19 cellular contexts compared by ENCODE assay signal in genomic region chr2:195456765-195457164, GRCh38.
DNase-seq lines count a peak whose midpoint lies in the region; ATAC-seq, FAIRE-seq and TF ChIP-seq lines count a peak whose summit lies in the region.
"Had no signal": no experiment of that assay in that cellular context is flagged by ENCODE, and none has a peak within 500 bp of the region (broad histone marks: within the 10 kb centered on the region; RNA-seq: fewer than 3 reads in every experiment).

No MANE protein-coding gene starts in this region.

- H3K9me1 ChIP-seq in K562 (ENCODE audit: control insufficient read depth, insufficient read depth, low read length), result no peaks in the 10 kb centered on the region

- intact Hi-C loops in K562 (cut with micrococcal nuclease), result no loop called here

- DNase-seq in NCI-H1436 (lab: John Stamatoyannopoulos, UW) (peak; percentile 64), NCI-H1436 treated with DMSO at 0.1 percent for 48 hours (lab: John Stamatoyannopoulos, UW) (no peak), BE2C (peak; percentile 50), NCI-H1105 treated with DMSO at 0.1 percent for 48 hours (lab: John Stamatoyannopoulos, UW) (peak; percentile 82), K562 (ENCODE audit: extremely low read depth in 1 of 4, low spot score in 3 of 4) (no peak), NCI-H2107 (lab: John Stamatoyannopoulos, UW) (no peak)
- DNase-seq: AML-193; CD4-positive, alpha-beta memory T cell; DMS153; DMS79; GF-D8; HCEC 1CT had no signal

- no peak for FAIRE-seq in K562 (lab: Jason Lieb, UNC)
- FAIRE-seq: A549, H54 had no signal

- no peak overlapping the region for H3K4me2 ChIP-seq in K562 (ENCODE audit: insufficient read depth, low read length)
- H3K4me2 ChIP-seq: A549, BLaER1, GM23338 had no signal

- no peaks in the 10 kb centered on the region for H3K79me2 ChIP-seq in K562 (ENCODE audit: control insufficient read depth, insufficient read depth, low read length)

- POLR2A ChIA-PET in K562 (lab: Yijun Ruan, JAX), result no interaction called here

- no peak for TF ChIP-seq EP300 in K562 (IDR thresholded peaks at IDR 0.05; ENCODE audit: low read length)

- ATAC-seq in K562 (no peak), HG03432 (IDR thresholded peaks at IDR 0.05; ENCODE audit: unreplicated experiment) (no peak)
- ATAC-seq: A549, GM23338 had no signal

- no peaks in the 10 kb centered on the region for H3K9me3 ChIP-seq in BE2C
- H3K9me3 ChIP-seq in K562 (replicated peaks; ENCODE audit: control insufficient read depth, insufficient read depth, low read depth, low read length), result no peaks in the 10 kb centered on the region
- H3K9me3 ChIP-seq: A549, BLaER1 had no signal

- TF ChIP-seq RAD21 in K562 (CRISPR knock-in tag; conservative IDR thresholded peaks at IDR 0.05 in 1 of 2, IDR thresholded peaks at IDR 0.05 in 1 of 2), result no peak

- H3K9ac ChIP-seq in K562 (ENCODE audit: insufficient read depth in 1 of 2, low read depth in 2 of 2, low read length in 2 of 2), result no peak overlapping the region
- H3K9ac ChIP-seq: BLaER1 had no signal

- CTCF ChIA-PET in K562 (lab: Yijun Ruan, JAX; ENCODE audit: low intra/inter-chr PET ratio), result no interaction called here

- peak overlapping the region; percentile 24; the same call in 1 of the 2 replicates for H2AFZ ChIP-seq in K562 (ENCODE audit: low read depth, low read length)
- H2AFZ ChIP-seq: GM23338 had no signal

- no TSS peak for BruUV-seq in K562 (replicated peaks; lab: Mats Ljungman, UMichigan)

- H3K36me3 ChIP-seq in BE2C, result no peaks in the 10 kb centered on the region
- no peaks in the 10 kb centered on the region for H3K36me3 ChIP-seq in K562 (ENCODE audit: control insufficient read depth, insufficient read depth, low read length)
- H3K36me3 ChIP-seq: BLaER1 had no signal

- TF ChIP-seq CTCF in BE2C (IDR thresholded peaks at IDR 0.05; ENCODE audit: low read depth, low read length) (no peak), K562 (IDR thresholded peaks at IDR 0.05 in 2 of 3, conservative IDR thresholded peaks at IDR 0.05 in 1 of 3; ENCODE audit: insufficient read depth in 2 of 3, low read depth in 1 of 3, low read length in 3 of 3) (no peak)

- H3K4me3 ChIP-seq in BE2C (ENCODE audit: low read depth, low read length), result no peak overlapping the region
- no peak overlapping the region for H3K4me3 ChIP-seq in K562
- H3K4me3 ChIP-seq: A549, BLaER1, GM23338 had no signal

- no peak for TF ChIP-seq POLR2A in K562 (conservative IDR thresholded peaks at IDR 0.05)

- peaks cover 16% of the 10 kb centered on the region for H3K4me1 ChIP-seq in BE2C
- H3K4me1 ChIP-seq in K562 (replicated peaks in 1 of 2; ENCODE audit: control insufficient read depth in 2 of 2, insufficient read depth in 2 of 2, low read length in 2 of 2), result no peaks in the 10 kb centered on the region
- H3K4me1 ChIP-seq: A549, BLaER1 had no signal

- no peaks in the 10 kb centered on the region for H3K27me3 ChIP-seq in BE2C
- no peaks in the 10 kb centered on the region for H3K27me3 ChIP-seq in K562 (ENCODE audit: control insufficient read depth in 2 of 2, insufficient read depth in 2 of 2, low read length in 2 of 2)
- H3K27me3 ChIP-seq: BLaER1 had no signal

- no peaks in the 10 kb centered on the region for H4K20me1 ChIP-seq in K562 (replicated peaks; ENCODE audit: control insufficient read depth, insufficient read depth, low read length)
- H4K20me1 ChIP-seq: BLaER1 had no signal

- in situ Hi-C loops in K562 (cut with MboI), result no loop called here

- no peak overlapping the region for H3K27ac ChIP-seq in K562 (ENCODE audit: extremely low read depth, low read depth, low read length)
- H3K27ac ChIP-seq: 22Rv1, A549, BLaER1, HL-60 had no signal

- 82% methylated on average over 2 of the region's 2 CpGs for WGBS in K562 (ENCODE audit: insufficient coverage, low coverage, missing lambda C conversion rate)

TF ChIP-seq in K562, 482 proteins besides CTCF, POLR2A, EP300 and RAD21:
- no peak for TF ChIP-seq CREB1 (IDR thresholded peaks at IDR 0.05)
- TF ChIP-seq CREB1 (CRISPR knock-in tag; IDR thresholded peaks at IDR 0.05), result no peak
- TF ChIP-seq, protein P1, sequence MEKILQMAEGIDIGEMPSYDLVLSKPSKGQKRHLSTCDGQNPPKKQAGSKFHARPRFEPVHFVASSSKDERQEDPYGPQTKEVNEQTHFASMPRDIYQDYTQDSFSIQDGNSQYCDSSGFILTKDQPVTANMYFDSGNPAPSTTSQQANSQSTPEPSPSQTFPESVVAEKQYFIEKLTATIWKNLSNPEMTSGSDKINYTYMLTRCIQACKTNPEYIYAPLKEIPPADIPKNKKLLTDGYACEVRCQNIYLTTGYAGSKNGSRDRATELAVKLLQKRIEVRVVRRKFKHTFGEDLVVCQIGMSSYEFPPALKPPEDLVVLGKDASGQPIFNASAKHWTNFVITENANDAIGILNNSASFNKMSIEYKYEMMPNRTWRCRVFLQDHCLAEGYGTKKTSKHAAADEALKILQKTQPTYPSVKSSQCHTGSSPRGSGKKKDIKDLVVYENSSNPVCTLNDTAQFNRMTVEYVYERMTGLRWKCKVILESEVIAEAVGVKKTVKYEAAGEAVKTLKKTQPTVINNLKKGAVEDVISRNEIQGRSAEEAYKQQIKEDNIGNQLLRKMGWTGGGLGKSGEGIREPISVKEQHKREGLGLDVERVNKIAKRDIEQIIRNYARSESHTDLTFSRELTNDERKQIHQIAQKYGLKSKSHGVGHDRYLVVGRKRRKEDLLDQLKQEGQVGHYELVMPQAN (IDR thresholded peaks at IDR 0.05; ENCODE audit: borderline replicate concordance), result no peak
- no peak for TF ChIP-seq KAT8 (IDR thresholded peaks at IDR 0.05; ENCODE audit: low read depth)
- no peak for TF ChIP-seq HDGF (IDR thresholded peaks at IDR 0.05)
- TF ChIP-seq CBX3 (IDR thresholded peaks at IDR 0.05; ENCODE audit: borderline replicate concordance in 1 of 2, low read length in 2 of 2), result no peak
- no peak for TF ChIP-seq ZBTB43 (CRISPR knock-in tag; IDR thresholded peaks at IDR 0.05)
- no peak for TF ChIP-seq MCM5 (IDR thresholded peaks at IDR 0.05; ENCODE audit: low read depth)
- no peak for TF ChIP-seq BRF1 (IDR thresholded peaks at IDR 0.05; ENCODE audit: borderline replicate concordance, extremely low read depth, insufficient read length)
- TF ChIP-seq, protein P2, sequence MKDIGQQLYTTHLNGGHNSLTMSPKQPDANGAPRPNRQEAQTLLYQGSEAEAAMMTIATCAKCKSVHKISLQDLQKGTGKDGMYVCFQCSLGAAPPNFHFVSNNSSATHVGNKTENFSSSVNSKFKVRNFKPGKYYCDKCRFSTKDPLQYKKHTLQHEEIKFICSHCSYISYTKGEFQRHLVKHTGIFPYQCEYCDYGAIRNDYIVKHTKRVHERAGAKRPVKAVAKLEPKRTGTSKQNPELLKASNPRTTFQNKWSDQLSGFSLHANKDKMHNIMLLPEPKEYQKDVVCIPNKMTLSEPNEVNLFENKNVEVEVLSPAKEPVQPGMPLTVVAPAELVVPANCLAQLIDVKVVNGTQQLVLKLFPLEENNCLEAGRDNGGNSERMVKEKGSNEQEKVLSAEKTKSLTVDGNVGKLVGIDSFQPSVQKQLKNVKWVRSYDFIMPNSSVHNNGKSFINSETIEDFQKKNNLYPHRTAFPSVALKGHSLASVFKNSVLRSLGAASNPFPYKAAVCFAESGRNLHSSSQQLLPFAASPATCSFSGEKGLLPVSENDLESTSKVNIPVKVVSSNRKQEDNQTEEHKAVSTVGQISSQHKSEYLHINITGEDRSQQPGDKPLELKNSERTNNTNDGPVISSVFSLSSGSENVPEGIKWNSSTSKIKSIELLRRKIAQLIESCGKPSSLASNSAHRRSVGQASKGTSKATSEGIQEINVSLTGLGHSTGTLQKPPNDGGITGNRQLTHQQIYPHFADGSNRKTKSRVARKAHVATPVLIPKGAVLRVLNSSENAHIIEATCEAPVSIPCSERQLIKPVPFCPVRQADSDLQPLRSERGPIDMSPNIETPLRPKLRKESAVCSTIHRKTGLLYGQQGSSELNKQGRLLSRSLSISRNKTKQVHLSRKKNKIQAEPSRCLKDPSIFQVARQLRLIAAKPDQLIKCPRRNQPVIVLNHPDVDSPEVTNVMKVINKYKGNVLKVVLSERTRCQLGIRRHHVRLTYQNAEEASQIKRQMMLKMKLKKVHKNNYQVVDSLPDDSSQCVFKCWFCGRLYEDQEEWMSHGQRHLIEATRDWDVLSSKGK (CRISPR knock-in tag; IDR thresholded peaks at IDR 0.05), result no peak
- TF ChIP-seq ASH1L (IDR thresholded peaks at IDR 0.05; ENCODE audit: borderline replicate concordance, low read depth, partially characterized antibody), result no peak
- TF ChIP-seq BCOR (IDR thresholded peaks at IDR 0.05), result no peak
- no peak for TF ChIP-seq EHMT2 (IDR thresholded peaks at IDR 0.05)
- no peak for TF ChIP-seq CHD1 (IDR thresholded peaks at IDR 0.05; ENCODE audit: low read length)
- no peak for TF ChIP-seq TAF1 (IDR thresholded peaks at IDR 0.05; ENCODE audit: control insufficient read depth, extremely low read depth, insufficient read depth, low read length, severe bottlenecking)
- TF ChIP-seq TOE1 (IDR thresholded peaks at IDR 0.05; ENCODE audit: borderline replicate concordance), result no peak
- no peak for TF ChIP-seq TOE1 (CRISPR knock-in tag; IDR thresholded peaks at IDR 0.05; ENCODE audit: borderline replicate concordance, low read depth)
- TF ChIP-seq MXD1 (CRISPR knock-in tag; IDR thresholded peaks at IDR 0.05; ENCODE audit: borderline replicate concordance, poor library complexity, severe bottlenecking), result no peak
- TF ChIP-seq TAL1 (IDR thresholded peaks at IDR 0.05), result no peak

Comparison
In these comparisons a context has a peak if more than half of its experiments do, and no peak if none do; other contexts are left out.
1. DNase-seq: peak in NCI-H1436 (single experiment), BE2C (single experiment) and NCI-H1105 treated with DMSO at 0.1 percent for 48 hours (single experiment); none in NCI-H1436 treated with DMSO at 0.1 percent for 48 hours (single experiment), K562 (0 of 4) and NCI-H2107 (single experiment).